8 cellular contexts compared by ENCODE assay signal in genomic region chr18:74147779-74148542, GRCh38. TPM values are rescaled to one million over a fixed set of nuclear protein-coding genes. Genes with fewer than 3 reads are reported as not detected.
A peak's percentile ranks its signal among the peaks of the same experiment; 100 is the strongest.
DNase-seq lines count a peak whose midpoint lies in the region; ATAC-seq and TF ChIP-seq lines count a peak whose summit lies in the region.

Gene FBXO15, minus strand, starts transcription at chr18:74147834. Its CDS starts 49 bp downstream, at chr18:74147785.
Gene TIMM21, plus strand, starts transcription at chr18:74148523. Its CDS starts 286 bp downstream, at chr18:74148809.

- peaks cover 3% of the 10 kb centered on the region for H3K36me3 ChIP-seq in CD4-positive, CD25-positive, alpha-beta regulatory T cell (ENCODE audit: control insufficient read depth, insufficient read depth, low read length)
- peaks cover 0 to 5% of the 10 kb centered on the region in 2 donors for H3K36me3 ChIP-seq in left lung

- peak within 1 kb of the TSS; percentile 100 for H3K4me3 ChIP-seq in CD4-positive, CD25-positive, alpha-beta regulatory T cell (ENCODE audit: low read depth, low read length)
- peak within 1 kb of the TSS; percentile 50 to 77 for H3K4me3 ChIP-seq in left lung

- peak; percentile 88 to 90 for ATAC-seq in CD4-positive, CD25-positive, alpha-beta regulatory T cell (ENCODE audit: low read depth in 2 of 2)
- ATAC-seq in GM19438 (IDR thresholded peaks at IDR 0.05; ENCODE audit: low read depth, unreplicated experiment) (peak; percentile 87), HG03571 (IDR thresholded peaks at IDR 0.05; ENCODE audit: unreplicated experiment) (peak; percentile 90), left lung (peak; percentile 97)

- H3K36me3 Mint-ChIP-seq in CD4-positive, CD25-positive, alpha-beta regulatory T cell, result peaks cover 10% of the 10 kb centered on the region

- H3K27ac Mint-ChIP-seq in CD4-positive, CD25-positive, alpha-beta regulatory T cell, result peak within 1 kb of the TSS; percentile 98 to 100 (median 100)

- peaks cover 0 to 2% (median 0%) of the 10 kb centered on the region in 7 donors for H3K9me3 Mint-ChIP-seq in CD4-positive, CD25-positive, alpha-beta regulatory T cell

- H3K4me1 ChIP-seq in CD4-positive, CD25-positive, alpha-beta regulatory T cell (ENCODE audit: control insufficient read depth, insufficient read depth, low read length, poor library complexity, severe bottlenecking), result peaks cover 22% of the 10 kb centered on the region
- peaks cover 18 to 38% of the 10 kb centered on the region in 2 donors for H3K4me1 ChIP-seq in left lung

- H3K4me1 Mint-ChIP-seq in CD4-positive, CD25-positive, alpha-beta regulatory T cell, result peaks cover 12 to 59% (median 36%) of the 10 kb centered on the region in 4 donors

- intact Hi-C loops in left lung (cut with DNase I), result no loop called here

- H3K27me3 ChIP-seq in CD4-positive, CD25-positive, alpha-beta regulatory T cell (ENCODE audit: control insufficient read depth, insufficient read depth, low read length), result no peaks in the 10 kb centered on the region
- H3K27me3 ChIP-seq in left lung, result no peaks in the 10 kb centered on the region

- peak; percentile 94 to 98 (median 96) for DNase-seq in CD4-positive, CD25-positive, alpha-beta regulatory T cell
- DNase-seq in NCI-H774 (lab: John Stamatoyannopoulos, UW) (peak; percentile 96), dermis blood vessel endothelial cell (peak; percentile 98), left lung (peak; percentile 96 to 97)
- DNase-seq in activated CD4-positive, alpha-beta T cell treated with anti-CD3 and anti-CD28 coated beads, Interleukin-2, amount 50 U/mL, for 48 hours, result peak; percentile 94 to 97
- peak; percentile 92 for DNase-seq in stimulated activated CD4-positive, alpha-beta T cell treated with anti-CD3 and anti-CD28 coated beads, Interleukin-2, amount 100 ng/mL, for 4 hours (ENCODE audit: low read depth)

- peak within 1 kb of the TSS; percentile 97 for H3K27ac ChIP-seq in CD4-positive, CD25-positive, alpha-beta regulatory T cell (ENCODE audit: insufficient read depth, low read length, poor library complexity, severe bottlenecking)
- H3K27ac ChIP-seq in left lung, result peak within 1 kb of the TSS; percentile 98 to 99

- peak within 1 kb of the TSS; percentile 95 to 99 (median 97) for H3K4me3 Mint-ChIP-seq in CD4-positive, CD25-positive, alpha-beta regulatory T cell

- TF ChIP-seq CTCF in left lung (IDR thresholded peaks at IDR 0.05), result no peak

- H3K9me3 ChIP-seq in CD4-positive, CD25-positive, alpha-beta regulatory T cell (ENCODE audit: control insufficient read depth in 2 of 2, low read length in 2 of 2), result no peaks in the 10 kb centered on the region
- H3K9me3 ChIP-seq in left lung, result no peaks in the 10 kb centered on the region

- H3K27me3 Mint-ChIP-seq in CD4-positive, CD25-positive, alpha-beta regulatory T cell, result peaks cover 12% of the 10 kb centered on the region

RNA-seq across cellular contexts. Expression of gene FBXO15, which starts in this region (rescaled TPM):
- total RNA-seq in CD4-positive, CD25-positive, alpha-beta regulatory T cell, result not detected
- polyA plus RNA-seq in CD4-positive, CD25-positive, alpha-beta regulatory T cell, result 1 to 10 TPM; 1.1 to 3.0 (median 1.2) TPM
- total RNA-seq in dermis blood vessel endothelial cell, result 1.7 TPM in 1 of 2 replicates, not detected in the other
- 1 to 10 TPM; 1.1 to 2.4 TPM for total RNA-seq in left lung

RNA-seq across cellular contexts. Expression of gene TIMM21, which starts in this region (rescaled TPM):
- total RNA-seq in CD4-positive, CD25-positive, alpha-beta regulatory T cell, result 15.6 TPM
- 10 to 100 TPM in 3 of 4 donors, 1 to 10 TPM in 1; 8.8 to 20.0 (median 15.7) TPM for polyA plus RNA-seq in CD4-positive, CD25-positive, alpha-beta regulatory T cell
- 20.4 and 32.5 TPM in 2 replicates for total RNA-seq in dermis blood vessel endothelial cell
- total RNA-seq in left lung, result 10 to 100 TPM; 22.1 to 35.1 TPM

Comparison
In these comparisons a context has a peak if more than half of its experiments do, and no peak if none do; other contexts are left out.
1. Peak in every context shown above with its lines: DNase-seq, ATAC-seq, H3K4me3 ChIP-seq and H3K27ac ChIP-seq.